Comparison of ENCODE assay signal across 17 cellular contexts in the genomic region with DNA sequence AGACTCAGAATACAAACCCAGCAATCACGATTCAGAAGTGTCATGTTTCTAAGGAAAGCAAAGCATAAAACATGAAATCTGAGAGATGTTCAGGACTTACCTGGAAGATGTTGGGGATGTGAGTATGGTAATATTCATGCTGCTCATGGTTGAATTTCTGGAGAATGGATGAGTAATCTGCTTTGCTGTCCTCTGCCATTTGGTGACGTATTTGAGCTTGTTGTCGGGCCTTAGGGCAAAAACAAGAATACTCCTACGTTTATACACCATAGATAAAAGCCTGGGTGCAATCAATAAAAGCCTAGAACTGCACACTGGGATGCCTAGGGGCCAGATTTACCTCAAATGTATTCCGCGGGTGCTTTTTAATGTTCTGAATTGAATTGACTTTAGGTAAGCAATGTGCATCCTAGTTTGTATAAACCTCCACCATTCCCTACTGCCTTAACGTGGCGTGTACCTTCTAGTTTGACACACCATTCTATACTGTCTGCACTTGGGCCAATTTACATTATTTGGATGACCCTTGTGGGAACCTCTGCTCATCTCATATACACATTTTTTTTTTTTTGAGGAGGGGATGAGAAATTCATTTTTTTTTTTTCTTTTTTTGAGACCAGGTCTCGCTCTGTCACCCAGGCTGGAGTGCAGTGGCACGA.
DNase-seq lines count a peak whose midpoint lies in the region; ATAC-seq and TF ChIP-seq lines count a peak whose summit lies in the region.
"Had no signal": no experiment of that assay in that cellular context is flagged by ENCODE, and none has a peak within 500 bp of the region (broad histone marks: within the 10 kb centered on the region; RNA-seq: fewer than 3 reads in every experiment).

No MANE protein-coding gene starts in this region.

- peaks cover 3 to 18% of the 10 kb centered on the region in 2 experiments; a peak in 2 of 3 replicates for H3K36me3 ChIP-seq in HEK293 (ENCODE audit: control insufficient read depth in 2 of 2, insufficient read depth in 1 of 2, low read length in 2 of 2)
- H3K36me3 ChIP-seq in neural progenitor cell: no peaks in the 10 kb centered on the region
- peaks cover 25 to 41% of the 10 kb centered on the region in 2 donors for H3K36me3 ChIP-seq in ascending aorta
- H3K36me3 ChIP-seq: prostate gland had no signal

- H3K9me3 Mint-ChIP-seq in activated CD4-positive, alpha-beta T cell treated with anti-CD3 and anti-CD28 coated beads, Interleukin-2, amount 10 ng/mL, durations not matched to agents 7 days and 5 days: no peaks in the 10 kb centered on the region
- no peaks in the 10 kb centered on the region for H3K9me3 Mint-ChIP-seq in activated CD8-positive, alpha-beta T cell treated with anti-CD3 and anti-CD28 coated beads, Interleukin-2, amount 10 ng/mL, durations not matched to agents 7 days and 5 days (ENCODE audit: insufficient read depth)
- no peaks in the 10 kb centered on the region for H3K9me3 Mint-ChIP-seq in neural progenitor cell

- CTCF ChIA-PET in activated CD4-positive, alpha-beta T cell treated with anti-CD3 and anti-CD28 coated beads, Interleukin-2, amount 10 ng/mL, durations not matched to agents 7 days and 5 days (lab: Charles Lee): no interaction called here
- CTCF ChIA-PET in HEK293 (lab: Yijun Ruan, JAX): interaction anchor here (0.7 to 1.5 kb wide), 2 partner anchors 44 to 105 kb away, joined by 3 to 4 read pairs; no protein-coding TSS in a partner anchor
- CTCF ChIA-PET in activated CD8-positive, alpha-beta T cell treated with anti-CD3 and anti-CD28 coated beads, Interleukin-2, amount 10 ng/mL, durations not matched to agents 7 days and 5 days (lab: Charles Lee): no interaction called here

- H3K27ac Mint-ChIP-seq in activated CD4-positive, alpha-beta T cell treated with anti-CD3 and anti-CD28 coated beads, Interleukin-2, amount 10 ng/mL, durations not matched to agents 7 days and 5 days: peak overlapping the region; percentile 6
- H3K27ac Mint-ChIP-seq in activated CD8-positive, alpha-beta T cell treated with anti-CD3 and anti-CD28 coated beads, Interleukin-2, amount 10 ng/mL, durations not matched to agents 7 days and 5 days: peak overlapping the region; percentile 19
- no peak overlapping the region for H3K27ac Mint-ChIP-seq in neural progenitor cell

- H3K27ac ChIP-seq in HEK293 (ENCODE audit: extremely low read depth, low read depth, low read length) (no peak overlapping the region), layer of hippocampus (ENCODE audit: low read depth, low read length) (peak overlapping the region; percentile 28), neural progenitor cell (no peak overlapping the region), ascending aorta (no peak overlapping the region)
- H3K27ac ChIP-seq: coronary artery, esophagus squamous epithelium, prostate gland, thoracic aorta had no signal

- H3K9me3 ChIP-seq in HEK293 (ENCODE audit: control insufficient read depth, insufficient read depth, low read depth, low read length) (no peaks in the 10 kb centered on the region), neural progenitor cell (ENCODE audit: low read depth) (no peaks in the 10 kb centered on the region), ascending aorta (no peaks in the 10 kb centered on the region)
- H3K9me3 ChIP-seq: esophagus squamous epithelium, prostate gland, thoracic aorta had no signal

- peaks cover 56% of the 10 kb centered on the region for H3K36me3 Mint-ChIP-seq in activated CD4-positive, alpha-beta T cell treated with anti-CD3 and anti-CD28 coated beads, Interleukin-2, amount 10 ng/mL, durations not matched to agents 7 days and 5 days (ENCODE audit: low read depth)
- H3K36me3 Mint-ChIP-seq in activated CD8-positive, alpha-beta T cell treated with anti-CD3 and anti-CD28 coated beads, Interleukin-2, amount 10 ng/mL, durations not matched to agents 7 days and 5 days (ENCODE audit: low read depth): peaks cover 60% of the 10 kb centered on the region
- peaks cover 10% of the 10 kb centered on the region for H3K36me3 Mint-ChIP-seq in neural progenitor cell

- TF ChIP-seq CTCF in HEK293 (tag by site-specific recombination; IDR thresholded peaks at IDR 0.05) (no peak), neural progenitor cell (IDR thresholded peaks at IDR 0.05) (no peak), ascending aorta (IDR thresholded peaks at IDR 0.05) (no peak)

- H3K4me1 Mint-ChIP-seq in activated CD4-positive, alpha-beta T cell treated with anti-CD3 and anti-CD28 coated beads, Interleukin-2, amount 10 ng/mL, durations not matched to agents 7 days and 5 days: peaks cover 45% of the 10 kb centered on the region
- H3K4me1 Mint-ChIP-seq in activated CD8-positive, alpha-beta T cell treated with anti-CD3 and anti-CD28 coated beads, Interleukin-2, amount 10 ng/mL, durations not matched to agents 7 days and 5 days (ENCODE audit: low read depth): peaks cover 49% of the 10 kb centered on the region
- H3K4me1 Mint-ChIP-seq in neural progenitor cell: peaks cover 26% of the 10 kb centered on the region

- H3K4me3 Mint-ChIP-seq in activated CD4-positive, alpha-beta T cell treated with anti-CD3 and anti-CD28 coated beads, Interleukin-2, amount 10 ng/mL, durations not matched to agents 7 days and 5 days: no peak overlapping the region
- H3K4me3 Mint-ChIP-seq in activated CD8-positive, alpha-beta T cell treated with anti-CD3 and anti-CD28 coated beads, Interleukin-2, amount 10 ng/mL, durations not matched to agents 7 days and 5 days: no peak overlapping the region
- H3K4me3 Mint-ChIP-seq in neural progenitor cell: no peak overlapping the region

- H3K4me3 ChIP-seq in HEK293 (ENCODE audit: low read depth, low read length) (no peak overlapping the region), neural progenitor cell (no peak overlapping the region), ascending aorta (no peak overlapping the region)
- H3K4me3 ChIP-seq: coronary artery, esophagus squamous epithelium, prostate gland, thoracic aorta had no signal

- H3K27me3 ChIP-seq in layer of hippocampus (ENCODE audit: control insufficient read depth, insufficient read depth, low read length) (no peaks in the 10 kb centered on the region), neural progenitor cell (no peaks in the 10 kb centered on the region), ascending aorta (no peaks in the 10 kb centered on the region)
- H3K27me3 ChIP-seq: esophagus squamous epithelium had no signal

- no peak for ATAC-seq in activated CD8-positive, alpha-beta T cell treated with anti-CD3 and anti-CD28 coated beads, Interleukin-2, amount 10 ng/mL, durations not matched to agents 7 days and 5 days
- ATAC-seq: left colon had no signal

- no peaks in the 10 kb centered on the region for H3K79me2 ChIP-seq in neural progenitor cell (ENCODE audit: low read depth)

- H3K4me1 ChIP-seq in HEK293 (ENCODE audit: control insufficient read depth, insufficient read depth, low read length): no peaks in the 10 kb centered on the region
- peaks cover 21% of the 10 kb centered on the region for H3K4me1 ChIP-seq in neural progenitor cell
- H3K4me1 ChIP-seq in ascending aorta: peaks cover 8 to 28% of the 10 kb centered on the region in 2 donors
- H3K4me1 ChIP-seq: prostate gland had no signal

- H3K4me2 ChIP-seq in neural progenitor cell: no peak overlapping the region

- DNase-seq in activated CD4-positive, alpha-beta T cell treated with anti-CD3 and anti-CD28 coated beads, Interleukin-2, amount 10 ng/mL, durations not matched to agents 7 days and 5 days: no peak
- no peak for DNase-seq in activated CD4-positive, alpha-beta T cell treated with anti-CD3 and anti-CD28 coated beads, Interleukin-2, amount 50 U/mL, for 1 hour
- DNase-seq in activated CD8-positive, alpha-beta T cell treated with anti-CD3 and anti-CD28 coated beads, Interleukin-2, amount 10 ng/mL, durations not matched to agents 7 days and 5 days: no peak
- DNase-seq in neural progenitor cell (ENCODE audit: low spot score): no peak
- DNase-seq in SHP77 treated with DMSO at 0.1 percent for 48 hours (lab: John Stamatoyannopoulos, UW): no peak
- DNase-seq in ascending aorta (ENCODE audit: low spot score in 2 of 2): no peak
- DNase-seq: esophagus squamous epithelium; hypothalamus; Kasumi-1; left colon; NCI-H1436 treated with DMSO at 0.1 percent for 48 hours; stimulated activated CD4-positive, alpha-beta T cell treated with anti-CD3 and anti-CD28 coated beads, Interleukin-12 subunit alpha, Interleukin-12 subunit beta, amount 100 ng/mL, for 4 hours had no signal

- no peaks in the 10 kb centered on the region for H3F3A ChIP-seq in neural progenitor cell (ENCODE audit: low read depth)

- no peak overlapping the region for H2AFZ ChIP-seq in neural progenitor cell (replicated peaks)

- no peaks in the 10 kb centered on the region for H3K27me3 Mint-ChIP-seq in activated CD4-positive, alpha-beta T cell treated with anti-CD3 and anti-CD28 coated beads, Interleukin-2, amount 10 ng/mL, durations not matched to agents 7 days and 5 days
- H3K27me3 Mint-ChIP-seq in activated CD8-positive, alpha-beta T cell treated with anti-CD3 and anti-CD28 coated beads, Interleukin-2, amount 10 ng/mL, durations not matched to agents 7 days and 5 days (ENCODE audit: low read depth): no peaks in the 10 kb centered on the region
- H3K27me3 Mint-ChIP-seq in neural progenitor cell (ENCODE audit: insufficient read depth, low read depth): no peaks in the 10 kb centered on the region

- no peaks in the 10 kb centered on the region for H4K20me1 ChIP-seq in neural progenitor cell (ENCODE audit: low read depth)

- POLR2A ChIA-PET in activated CD4-positive, alpha-beta T cell treated with anti-CD3 and anti-CD28 coated beads, Interleukin-2, amount 10 ng/mL, durations not matched to agents 7 days and 5 days (lab: Charles Lee): no interaction called here
- POLR2A ChIA-PET in HEK293 (lab: Yijun Ruan, JAX): no interaction called here
- POLR2A ChIA-PET in activated CD8-positive, alpha-beta T cell treated with anti-CD3 and anti-CD28 coated beads, Interleukin-2, amount 10 ng/mL, durations not matched to agents 7 days and 5 days (lab: Charles Lee): interaction anchor here (0.7 kb wide), 1 partner anchor 13 kb away, joined by 4 read pairs; no protein-coding TSS in a partner anchor

- intact Hi-C loops in ascending aorta (cut with DNase I): no loop called here

- no peak overlapping the region for H3K9ac ChIP-seq in neural progenitor cell

TF ChIP-seq in HEK293, 187 proteins besides CTCF, POLR2A, EP300 and RAD21:
- no peak for TF ChIP-seq ZNF701 (tag by site-specific recombination; IDR thresholded peaks at IDR 0.05)
- no peak for TF ChIP-seq ZBTB48 (tag by site-specific recombination; IDR thresholded peaks at IDR 0.05)
- no peak for TF ChIP-seq SP2 (tag by site-specific recombination; IDR thresholded peaks at IDR 0.05)
- no peak for TF ChIP-seq ZNF121 (tag by site-specific recombination; IDR thresholded peaks at IDR 0.05)
- TF ChIP-seq ZSCAN16 (tag by site-specific recombination; IDR thresholded peaks at IDR 0.05): no peak
- TF ChIP-seq ZNF654 (tag by site-specific recombination; IDR thresholded peaks at IDR 0.05; ENCODE audit: low read depth): peak; percentile 20; the same call in 1 of the 2 replicates
- no peak for TF ChIP-seq KLF8 (tag by site-specific recombination; IDR thresholded peaks at IDR 0.05)
- TF ChIP-seq BCL11B (tag by site-specific recombination; IDR thresholded peaks at IDR 0.05; ENCODE audit: low read depth): no peak
- TF ChIP-seq ZNF660 (tag by site-specific recombination; IDR thresholded peaks at IDR 0.05): no peak
